Comparison of ENCODE assay signal across 20 cellular contexts in genomic region chr5:14854806-14855205, GRCh38. TPM values are rescaled to one million over a fixed set of nuclear protein-coding genes. Genes with fewer than 3 reads are reported as not detected.
DNase-seq lines count a peak whose midpoint lies in the region; ATAC-seq, FAIRE-seq and TF ChIP-seq lines count a peak whose summit lies in the region.
"Had no signal": no experiment of that assay in that cellular context is flagged by ENCODE, and none has a peak within 500 bp of the region (broad histone marks: within the 10 kb centered on the region; RNA-seq: fewer than 3 reads in every experiment).

No MANE protein-coding gene starts in this region.

- H3K9me3 Mint-ChIP-seq in activated naive CD4-positive, alpha-beta T cell treated with anti-CD3 and anti-CD28 coated beads, Interleukin-2, amount 50 U/mL, for 24 hours = no peaks in the 10 kb centered on the region
- no peaks in the 10 kb centered on the region for H3K9me3 Mint-ChIP-seq in CD8-positive, alpha-beta T cell

- POLR2A ChIA-PET in CD8-positive, alpha-beta T cell (lab: Charles Lee) = no interaction called here

- FAIRE-seq in small intestine (lab: Jason Lieb, UNC) = no peak
- FAIRE-seq: H54, HepG2 had no signal

- no peak for ATAC-seq in CD8-positive, alpha-beta T cell
- ATAC-seq in left colon (peak; percentile 77), HG03565 (IDR thresholded peaks at IDR 0.05; ENCODE audit: unreplicated experiment) (no peak)
- ATAC-seq: HepG2 had no signal

- 23 to 68% (median 56%) methylated on average over 4 of the region's 4 CpGs for WGBS in small intestine, 3 donors

- H3K36me3 Mint-ChIP-seq in activated naive CD4-positive, alpha-beta T cell treated with anti-CD3 and anti-CD28 coated beads, Interleukin-2, amount 50 U/mL, for 24 hours = peaks cover 5% of the 10 kb centered on the region
- H3K36me3 Mint-ChIP-seq in CD8-positive, alpha-beta T cell = peaks cover 35% of the 10 kb centered on the region

- H3K27ac Mint-ChIP-seq in activated naive CD4-positive, alpha-beta T cell treated with anti-CD3 and anti-CD28 coated beads, Interleukin-2, amount 50 U/mL, for 24 hours = peak overlapping the region; percentile 0
- H3K27ac Mint-ChIP-seq in CD8-positive, alpha-beta T cell = peak overlapping the region; percentile 16
- H3K27ac Mint-ChIP-seq: B cell had no signal

- intact Hi-C loops in CD8-positive, alpha-beta T cell (cut with DNase I, micrococcal nuclease) = no loop called here
- intact Hi-C loops in left colon (cut with DNase I, micrococcal nuclease) = no loop called here

- H3K4me1 Mint-ChIP-seq in activated naive CD4-positive, alpha-beta T cell treated with anti-CD3 and anti-CD28 coated beads, Interleukin-2, amount 50 U/mL, for 24 hours = peaks cover 59% of the 10 kb centered on the region
- peaks cover 41% of the 10 kb centered on the region for H3K4me1 Mint-ChIP-seq in CD8-positive, alpha-beta T cell (ENCODE audit: low read depth)

- H3K4me3 ChIP-seq in CD8-positive, alpha-beta T cell (ENCODE audit: low read depth, low read length) = no peak overlapping the region
- no peak overlapping the region for H3K4me3 ChIP-seq in small intestine (ENCODE audit: low read depth in 1 of 2, low read length in 2 of 2)
- H3K4me3 ChIP-seq: PC-9, SJCRH30 had no signal

- no peak for TF ChIP-seq CTCF in CD8-positive, alpha-beta T cell (IDR thresholded peaks at IDR 0.05)

- no peak overlapping the region for H3K27ac ChIP-seq in CD8-positive, alpha-beta T cell (ENCODE audit: low read depth, low read length)
- peak overlapping the region; percentile 41 to 54 for H3K27ac ChIP-seq in small intestine (ENCODE audit: low read depth in 1 of 2, low read length in 1 of 2)
- H3K27ac ChIP-seq: PC-9, SJCRH30 had no signal

- no peaks in the 10 kb centered on the region for H3K4me1 ChIP-seq in CD8-positive, alpha-beta T cell (ENCODE audit: insufficient read depth, low read length)
- peaks cover 3 to 9% of the 10 kb centered on the region in 2 donors for H3K4me1 ChIP-seq in small intestine (ENCODE audit: control insufficient read depth in 2 of 2, insufficient read depth in 1 of 2, low read depth in 1 of 2, low read length in 1 of 2)
- H3K4me1 ChIP-seq: SJCRH30 had no signal

- no peaks in the 10 kb centered on the region for H3K27me3 ChIP-seq in CD8-positive, alpha-beta T cell (ENCODE audit: insufficient read depth, low read length)
- no peaks in the 10 kb centered on the region for H3K27me3 ChIP-seq in small intestine (ENCODE audit: control insufficient read depth in 2 of 2, insufficient read depth in 2 of 2, low read length in 2 of 2)
- H3K27me3 ChIP-seq: SJCRH30 had no signal

- no peak for DNase-seq in activated naive CD4-positive, alpha-beta T cell (lab: John Stamatoyannopoulos, UW)
- DNase-seq in CD8-positive, alpha-beta T cell = no peak
- DNase-seq in left colon = no peak
- DNase-seq in small intestine = peak; percentile 90
- no peak for DNase-seq in cortex of kidney (lab: John Stamatoyannopoulos, UW)
- DNase-seq: DMS79, KG1, MV-4-11, NCI-H187, NCI-H2107, NCI-H2227 treated with DMSO at 0.1 percent for 48 hours, NCI-H510A treated with DMSO at 0.1 percent for 48 hours, NCI-H82, PC-9, SJCRH30 had no signal

- no peaks in the 10 kb centered on the region for H3K9me3 ChIP-seq in CD8-positive, alpha-beta T cell (ENCODE audit: low read length)
- no peaks in the 10 kb centered on the region for H3K9me3 ChIP-seq in small intestine (ENCODE audit: control insufficient read depth, low read depth)
- H3K9me3 ChIP-seq: SJCRH30 had no signal

- H3K27me3 Mint-ChIP-seq in activated naive CD4-positive, alpha-beta T cell treated with anti-CD3 and anti-CD28 coated beads, Interleukin-2, amount 50 U/mL, for 24 hours = no peaks in the 10 kb centered on the region
- no peaks in the 10 kb centered on the region for H3K27me3 Mint-ChIP-seq in CD8-positive, alpha-beta T cell (ENCODE audit: low read depth)
- H3K27me3 Mint-ChIP-seq: B cell had no signal

- no peak overlapping the region for H3K4me3 Mint-ChIP-seq in activated naive CD4-positive, alpha-beta T cell treated with anti-CD3 and anti-CD28 coated beads, Interleukin-2, amount 50 U/mL, for 24 hours
- no peak overlapping the region for H3K4me3 Mint-ChIP-seq in CD8-positive, alpha-beta T cell
- H3K4me3 Mint-ChIP-seq: B cell had no signal

- CTCF ChIA-PET in CD8-positive, alpha-beta T cell (lab: Charles Lee) = no interaction called here

- no peaks in the 10 kb centered on the region for H3K36me3 ChIP-seq in CD8-positive, alpha-beta T cell (ENCODE audit: insufficient read depth, low read length)
- H3K36me3 ChIP-seq in small intestine (ENCODE audit: control insufficient read depth in 2 of 2, insufficient read depth in 2 of 2, low read length in 2 of 2) = no peaks in the 10 kb centered on the region
- H3K36me3 ChIP-seq: SJCRH30 had no signal

RNA-seq across cellular contexts. Expression of gene ANKH, which starts 16.8 kb away (rescaled TPM):
- total RNA-seq in CD8-positive, alpha-beta T cell = 10 to 100 TPM; 56.0 to 57.7 TPM
- total RNA-seq in left colon = 100 to 1,000 TPM in 1 of 2 donors, 10 to 100 TPM in 1; 98.4 to 156 TPM
- 10 to 100 TPM; 33.0 to 43.2 (median 40.6) TPM for polyA plus RNA-seq in small intestine
